In genomic region chr4:3106339-3107186, GRCh38 we compare ENCODE assay signal across 8 cellular contexts. TPM values are rescaled to one million over a fixed set of nuclear protein-coding genes. Genes with fewer than 3 reads are reported as not detected.
A peak's percentile ranks its signal among the peaks of the same experiment; 100 is the strongest.
DNase-seq lines count a peak whose midpoint lies in the region; ATAC-seq and TF ChIP-seq lines count a peak whose summit lies in the region.

No MANE protein-coding gene starts in this region.

- no peaks in the 10 kb centered on the region for H3K27me3 Mint-ChIP-seq in activated CD4-positive, alpha-beta memory T cell treated with anti-CD3 and anti-CD28 coated beads for 36 hours

- no peak overlapping the region for H3K4me3 Mint-ChIP-seq in activated CD4-positive, alpha-beta memory T cell treated with anti-CD3 and anti-CD28 coated beads for 36 hours

- peak overlapping the region in 1 of 2 donors; percentile 46 for H3K27ac ChIP-seq in lung (ENCODE audit: low read depth in 1 of 2, low read length in 1 of 2)

- peaks cover 13 to 27% of the 10 kb centered on the region in 2 donors for H3K36me3 ChIP-seq in lung (ENCODE audit: control insufficient read depth in 2 of 2, insufficient read depth in 2 of 2, low read length in 2 of 2)

- peak overlapping the region; percentile 42 for H3K27ac Mint-ChIP-seq in activated CD4-positive, alpha-beta memory T cell treated with anti-CD3 and anti-CD28 coated beads for 36 hours

- H3K9me3 ChIP-seq in lung (ENCODE audit: control insufficient read depth in 2 of 2, insufficient read depth in 1 of 2, low read length in 1 of 2), result no peaks in the 10 kb centered on the region

- no peaks in the 10 kb centered on the region for H3K27me3 ChIP-seq in lung (ENCODE audit: control insufficient read depth, insufficient read depth)

- POLR2A ChIA-PET in activated CD4-positive, alpha-beta memory T cell treated with anti-CD3 and anti-CD28 coated beads for 36 hours (lab: Charles Lee), result no interaction called here

- no peaks in the 10 kb centered on the region for H3K9me3 Mint-ChIP-seq in activated CD4-positive, alpha-beta memory T cell treated with anti-CD3 and anti-CD28 coated beads for 36 hours

- H3K4me3 ChIP-seq in lung, result no peak overlapping the region

- H3K36me3 Mint-ChIP-seq in activated CD4-positive, alpha-beta memory T cell treated with anti-CD3 and anti-CD28 coated beads for 36 hours, result peaks cover 36% of the 10 kb centered on the region

- H3K4me1 ChIP-seq in lung (ENCODE audit: control insufficient read depth in 2 of 2, insufficient read depth in 2 of 2, low read length in 2 of 2), result peaks cover under 1 to 12% of the 10 kb centered on the region in 2 donors

- H3K4me1 Mint-ChIP-seq in activated CD4-positive, alpha-beta memory T cell treated with anti-CD3 and anti-CD28 coated beads for 36 hours (ENCODE audit: low read depth), result peaks cover 12% of the 10 kb centered on the region

- 2% methylated on average over 7 of the region's 7 CpGs for WGBS in lung, 2 donors

- CTCF ChIA-PET in activated CD4-positive, alpha-beta memory T cell treated with anti-CD3 and anti-CD28 coated beads for 36 hours (lab: Charles Lee), result interaction anchor here (0.6 to 2.4 kb wide), 31 partner anchors 8 to 774 kb away, joined by 3 to 12 read pairs (median 4); partner anchors contain the start of genes GRK4 and NOP14

- TF ChIP-seq CTCF in lung (IDR thresholded peaks at IDR 0.05; ENCODE audit: control extremely low read depth, extremely low read depth), result peak; percentile 95

- peak; percentile 93 for DNase-seq in Ammon's horn (ENCODE audit: low spot score)
- DNase-seq in NCI-H69 (lab: John Stamatoyannopoulos, UW), result peak; percentile 58
- DNase-seq in activated CD4-positive, alpha-beta memory T cell treated with anti-CD3 and anti-CD28 coated beads for 36 hours, result peak; percentile 96
- peak; percentile 78 to 94 for DNase-seq in dermis microvascular lymphatic vessel endothelial cell (ENCODE audit: low read depth in 2 of 2)
- DNase-seq in lung (ENCODE audit: low spot score), result peak; percentile 87
- DNase-seq in stimulated activated CD4-positive, alpha-beta T cell treated with anti-CD3 and anti-CD28 coated beads, TNF-alpha, amount 100 ng/mL, for 48 hours (ENCODE audit: low read depth in 3 of 3), result peak; percentile 84 to 87 (median 86)

- ATAC-seq in GM19023 (IDR thresholded peaks at IDR 0.05; ENCODE audit: unreplicated experiment), result peak; percentile 91
- ATAC-seq in HG03175 (IDR thresholded peaks at IDR 0.05; ENCODE audit: unreplicated experiment), result peak; percentile 94
- ATAC-seq in lung (ENCODE audit: insufficient read depth, low FRiP score), result peak; percentile 99

- intact Hi-C loops in activated CD4-positive, alpha-beta memory T cell treated with anti-CD3 and anti-CD28 coated beads for 36 hours (cut with micrococcal nuclease), result loop anchor here (1.0 kb wide), 3 partner anchors 59 to 337 kb away; no protein-coding TSS in a partner anchor

RNA-seq across cellular contexts. Expression of gene HTT, which starts 32.1 kb away (rescaled TPM):
- 10 to 100 TPM; 57.6 to 69.8 TPM for total RNA-seq in activated CD4-positive, alpha-beta memory T cell treated with anti-CD3 and anti-CD28 coated beads for 36 hours
- 26.2 and 71.8 TPM in 2 replicates for total RNA-seq in dermis microvascular lymphatic vessel endothelial cell
- 100 to 1,000 TPM in 1 of 2 donors, 10 to 100 TPM in 1; 70.6 to 109 TPM for total RNA-seq in lung
- 10 to 100 TPM; 17.0 to 26.3 TPM for polyA plus RNA-seq in lung

RNA-seq across cellular contexts. Expression of gene HTT-AS, which starts 32.2 kb away (rescaled TPM):
- total RNA-seq in activated CD4-positive, alpha-beta memory T cell treated with anti-CD3 and anti-CD28 coated beads for 36 hours, result not detected
- not detected in 2 replicates for total RNA-seq in dermis microvascular lymphatic vessel endothelial cell
- total RNA-seq in lung, result not detected
- polyA plus RNA-seq in lung, result not detected
